9 cellular contexts compared by ENCODE assay signal in genomic region chr2:56185582-56186046, GRCh38. TPM values are rescaled to one million over a fixed set of nuclear protein-coding genes. Genes with fewer than 3 reads are reported as not detected.
DNase-seq lines count a peak whose midpoint lies in the region; ATAC-seq and TF ChIP-seq lines count a peak whose summit lies in the region.
"Had no signal": no experiment of that assay in that cellular context is flagged by ENCODE, and none has a peak within 500 bp of the region (broad histone marks: within the 10 kb centered on the region; RNA-seq: fewer than 3 reads in every experiment).

No MANE protein-coding gene starts in this region.

- no peaks in the 10 kb centered on the region for H3K4me1 ChIP-seq in osteoblast (ENCODE audit: insufficient read depth, low read length)

- H3K36me3 ChIP-seq in osteoblast (ENCODE audit: insufficient read depth, low read length), result no peaks in the 10 kb centered on the region

- ATAC-seq in GM21360 (IDR thresholded peaks at IDR 0.05; ENCODE audit: unreplicated experiment), result no peak
- ATAC-seq in GM18909 (IDR thresholded peaks at IDR 0.05; ENCODE audit: poor library complexity, unreplicated experiment), result no peak

- H4K20me1 ChIP-seq in osteoblast (ENCODE audit: insufficient read depth, low read length), result no peaks in the 10 kb centered on the region

- H3K4me3 ChIP-seq in foreskin fibroblast (ENCODE audit: low read depth in 1 of 2, low read length in 2 of 2) (peak overlapping the region; percentile 10 to 45), osteoblast (ENCODE audit: insufficient read depth, low read length) (peak overlapping the region; percentile 33)

- peak overlapping the region; percentile 51 for H3K4me2 ChIP-seq in osteoblast (ENCODE audit: insufficient read depth, low read length)

- peak; percentile 69 for DNase-seq in DMS 273 (lab: John Stamatoyannopoulos, UW; ENCODE audit: unreplicated experiment)
- no peak for DNase-seq in DMS 273 treated with DMSO at 0.1 percent for 48 hours (lab: John Stamatoyannopoulos, UW)
- peak; percentile 7 for DNase-seq in RPMI7951 (ENCODE audit: low read depth)
- peak in 1 of 2 donors; percentile 50 for DNase-seq in foreskin fibroblast
- DNase-seq in osteoblast (ENCODE audit: insufficient read length, low spot score, missing footprints), result peak; percentile 87
- no peak for DNase-seq in stimulated activated CD4-positive, alpha-beta T cell treated with anti-CD3 and anti-CD28 coated beads, Interleukin-12 subunit alpha, Interleukin-12 subunit beta, amount 100 ng/mL, for 4 hours

- H3K27me3 ChIP-seq in osteoblast (ENCODE audit: insufficient read depth, low read length), result peaks cover 33% of the 10 kb centered on the region

- TF ChIP-seq CTCF in foreskin fibroblast (IDR thresholded peaks at IDR 0.05; ENCODE audit: low read depth, low read length) (no peak), osteoblast (IDR thresholded peaks at IDR 0.05; ENCODE audit: extremely low read depth, low read depth, low read length) (no peak)

- no peaks in the 10 kb centered on the region for H3K79me2 ChIP-seq in osteoblast (ENCODE audit: insufficient read depth, low read length)

- peak overlapping the region; percentile 46 for H2AFZ ChIP-seq in osteoblast (ENCODE audit: low read length)

- no peaks in the 10 kb centered on the region for H3K9me3 ChIP-seq in osteoblast (ENCODE audit: low read depth, low read length)

- no peak overlapping the region for H3K27ac ChIP-seq in osteoblast (ENCODE audit: low read depth, low read length)
- H3K27ac ChIP-seq: SK-N-MC had no signal

RNA-seq across cellular contexts. Expression of gene CCDC85A, which starts 1.8 kb away (rescaled TPM):
- not detected in 2 replicates for total RNA-seq in RPMI7951 (2014; rRNA removed; shearing (Covaris generic))
- total RNA-seq in osteoblast, result 0.29 and 0.72 TPM in 2 replicates

Comparison
In these comparisons a context has a peak if more than half of its experiments do, and no peak if none do; other contexts are left out.
1. DNase-seq: peak in DMS 273 (single experiment), RPMI7951 (single experiment) and osteoblast (single experiment); none in DMS 273 treated with DMSO at 0.1 percent for 48 hours (single experiment) and stimulated activated CD4-positive, alpha-beta T cell treated with anti-CD3 and anti-CD28 coated beads, Interleukin-12 subunit alpha, Interleukin-12 subunit beta, amount 100 ng/mL, for 4 hours (single experiment).